ENCODE assay signal across 1 cellular context in the genomic region with DNA sequence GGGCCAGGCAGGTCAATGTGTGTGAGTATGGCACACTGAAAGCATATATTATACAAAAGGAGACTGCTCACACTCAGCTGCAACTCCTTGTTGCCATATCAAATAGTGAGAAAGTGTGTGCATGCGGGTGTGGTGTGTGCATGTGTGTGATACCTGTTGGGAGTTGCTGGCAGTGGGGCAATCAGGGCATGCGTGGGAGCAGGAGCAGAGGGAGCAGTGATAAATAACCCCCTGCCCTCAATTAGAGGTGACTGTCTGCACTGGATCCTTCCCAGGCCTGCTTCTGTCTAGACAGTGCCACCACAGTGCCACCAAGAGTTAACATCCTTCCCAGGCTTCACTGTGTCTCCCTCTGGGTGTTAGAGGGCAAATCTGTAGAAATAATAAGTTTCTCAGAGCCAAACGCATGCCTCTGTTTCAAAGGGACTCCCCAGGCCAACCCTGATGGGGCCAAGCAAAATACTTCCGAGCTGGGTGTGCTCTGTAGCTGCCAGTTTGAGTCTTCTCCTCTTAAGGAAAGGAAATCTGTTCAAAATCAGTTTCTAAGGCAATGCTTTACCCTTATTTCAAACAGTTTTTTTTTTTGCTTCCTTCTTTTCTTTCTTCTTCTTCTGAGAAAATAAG.
TF ChIP-seq lines count a peak whose summit lies in the region.

No MANE protein-coding gene starts in this region.

TF ChIP-seq in H1, 55 proteins besides CTCF, POLR2A, EP300 and RAD21:
- TF ChIP-seq KDM4A (IDR thresholded peaks at IDR 0.05; ENCODE audit: low read depth, low read length, severe bottlenecking), result no peak
- no peak for TF ChIP-seq SIX5 (IDR thresholded peaks at IDR 0.05; ENCODE audit: low read depth, low read length)
- TF ChIP-seq POLR2AphosphoS5 (IDR thresholded peaks at IDR 0.05; ENCODE audit: low read depth, low read length), result no peak
- no peak for TF ChIP-seq GABPA (IDR thresholded peaks at IDR 0.05; ENCODE audit: borderline replicate concordance, insufficient read depth, low read length)
- no peak for TF ChIP-seq KDM5A (IDR thresholded peaks at IDR 0.05; ENCODE audit: low read length)
